ENCODE assay signal across 20 cellular contexts in genomic region chr4:3769642-3770184, GRCh38. TPM values are rescaled to one million over a fixed set of nuclear protein-coding genes. Genes with fewer than 3 reads are reported as not detected.
"Had no signal": no experiment of that assay in that cellular context is flagged by ENCODE, and none has a peak within 500 bp of the region (broad histone marks: within the 10 kb centered on the region; RNA-seq: fewer than 3 reads in every experiment).

No MANE protein-coding gene starts in this region.

- H3K4me3 ChIP-seq: dorsolateral prefrontal cortex, heart left ventricle, sigmoid colon, skin epidermis, stomach had no signal

- H3K9me3 ChIP-seq: heart left ventricle, sigmoid colon, stomach had no signal

- H3K36me3 ChIP-seq: heart left ventricle, sigmoid colon, stomach had no signal

- ATAC-seq: esophagus mucosa; heart left ventricle; left colon; naive thymus-derived CD4-positive, alpha-beta T cell; stimulated activated naive B cell treated with anti-CD40 and anti-IgM and Interleukin-4, amounts not matched to agents 10 μg/mL and 1 μg/mL and 100 μg/mL, for 72 hours had no signal

- FAIRE-seq: frontal cortex, urothelium cell line had no signal

- DNase-seq: cortex of kidney; dorsolateral prefrontal cortex; effector CD8-positive, alpha-beta T cell; heart left ventricle; hippocampal formation; left colon; naive thymus-derived CD4-positive, alpha-beta T cell; nephron progenitor cell; posterior cingulate gyrus; sigmoid colon; stimulated activated CD4-positive, alpha-beta T cell treated with anti-CD3 and anti-CD28 coated beads, Interleukin-2, amount 100 ng/mL, for 24 hours; stimulated activated CD4-positive, alpha-beta T cell treated with anti-CD3 and anti-CD28 coated beads, Interleukin-4, amount 100 ng/mL, for 4 hours; stimulated activated naive B cell treated with anti-CD40 and anti-IgM and Interleukin-4, amounts not matched to agents 10 μg/mL and 1 μg/mL and 100 μg/mL, for 72 hours; stomach; substantia nigra had no signal

- H3K27ac ChIP-seq: dorsolateral prefrontal cortex, heart left ventricle, sigmoid colon, skin epidermis, stomach had no signal

RNA-seq across cellular contexts. Expression of gene ADRA2C, which starts 3.5 kb away (rescaled TPM):
- total RNA-seq: mononuclear cell; naive thymus-derived CD4-positive, alpha-beta T cell had no signal
- polyA plus RNA-seq: naive thymus-derived CD4-positive, alpha-beta T cell had no signal
